Comparison of ENCODE assay signal across 11 cellular contexts in genomic region chr14:97354119-97354722, GRCh38.
"Had no signal": no experiment of that assay in that cellular context is flagged by ENCODE, and none has a peak within 500 bp of the region (broad histone marks: within the 10 kb centered on the region; RNA-seq: fewer than 3 reads in every experiment).

No MANE protein-coding gene starts in this region.

- H3K9ac ChIP-seq: GM23248 had no signal

- ATAC-seq: GM23338, HCT116 had no signal

- H3K9me3 ChIP-seq: HAP-1 had no signal

- DNase-seq: GM23248, GOT3, H7, H9, HCEC 1CT, HFFc6 had no signal

- FAIRE-seq: H1, H54 had no signal

- H3K4me3 Mint-ChIP-seq: GM23338, H9, HFFc6 had no signal

- H3K4me1 ChIP-seq: HAP-1 had no signal

- H3K27ac ChIP-seq: GM23248 had no signal

- H3K4me2 ChIP-seq: GM23338 had no signal

- H3K27ac Mint-ChIP-seq: GM23338, H9, HFFc6 had no signal

- H2AFZ ChIP-seq: GM23248, GM23338 had no signal

- H3K4me1 Mint-ChIP-seq: GM23338, H9 had no signal

- H3K9me3 Mint-ChIP-seq: GM23338, H9 had no signal

- H3K4me3 ChIP-seq: GM23248, GM23338, HAP-1 had no signal

- H3K36me3 ChIP-seq: HAP-1 had no signal
